ENCODE assay signal across 11 cellular contexts in the genomic region with DNA sequence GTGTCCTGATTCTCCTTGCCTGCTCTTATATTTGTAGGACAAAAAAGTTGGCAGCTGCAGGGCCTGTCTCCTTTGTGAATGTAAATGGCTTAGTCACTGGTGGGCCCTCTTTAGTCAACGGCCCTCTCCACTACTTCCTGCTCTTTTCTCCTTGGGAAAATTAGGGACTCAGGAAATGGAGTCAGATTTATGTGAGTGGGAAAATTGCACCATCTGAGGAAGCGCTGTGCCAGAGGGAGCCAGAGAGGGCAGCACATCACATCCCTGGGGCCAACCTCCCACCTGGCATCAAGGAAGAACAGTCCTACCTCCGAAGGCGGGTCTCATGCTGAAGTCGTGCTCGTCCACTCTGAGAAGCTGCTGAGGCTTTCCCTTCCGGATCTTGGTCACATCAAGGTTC. TPM values are rescaled to one million over a fixed set of nuclear protein-coding genes. Genes with fewer than 3 reads are reported as not detected.
DNase-seq lines count a peak whose midpoint lies in the region; ATAC-seq, FAIRE-seq and TF ChIP-seq lines count a peak whose summit lies in the region.
"Had no signal": no experiment of that assay in that cellular context is flagged by ENCODE, and none has a peak within 500 bp of the region (broad histone marks: within the 10 kb centered on the region; RNA-seq: fewer than 3 reads in every experiment).

No MANE protein-coding gene starts in this region.

- H2AFZ ChIP-seq in SK-N-SH (ENCODE audit: low read depth): no peak overlapping the region

- H3K9me3 ChIP-seq in SK-N-SH (no peaks in the 10 kb centered on the region), pancreas (no peaks in the 10 kb centered on the region)

- H3K9ac ChIP-seq in SK-N-SH: no peak overlapping the region

- no peak for TF ChIP-seq EP300 in SK-N-SH (IDR thresholded peaks at IDR 0.05; ENCODE audit: borderline replicate concordance in 1 of 2, low read depth in 1 of 2, low read length in 1 of 2)

- H3K36me3 ChIP-seq in BJ (ENCODE audit: control insufficient read depth, insufficient read depth, low read length): no peaks in the 10 kb centered on the region
- H3K36me3 ChIP-seq in SK-N-SH (replicated peaks in 1 of 2; ENCODE audit: control insufficient read depth in 1 of 2, insufficient read depth in 2 of 2, low read length in 1 of 2): no peaks in the 10 kb centered on the region
- no peaks in the 10 kb centered on the region for H3K36me3 ChIP-seq in pancreas

- H3K4me3 ChIP-seq in BJ (ENCODE audit: low read depth, low read length) (no peak overlapping the region), SK-N-SH (ENCODE audit: low read depth in 2 of 2, low read length in 1 of 2) (no peak overlapping the region), fibroblast of villous mesenchyme (ENCODE audit: low read depth, low read length) (no peak overlapping the region), pancreas (no peak overlapping the region)

- POLR2A ChIA-PET in BJ (lab: Charles Lee): no interaction called here
- POLR2A ChIA-PET in SK-N-SH (lab: Yijun Ruan, JAX): no interaction called here

- TF ChIP-seq RAD21 in SK-N-SH (IDR thresholded peaks at IDR 0.05; ENCODE audit: low read length): no peak

- no peak for FAIRE-seq in pancreas (lab: Jason Lieb, UNC)
- FAIRE-seq: islet of Langerhans had no signal

- CTCF ChIA-PET in BJ (lab: Yijun Ruan, JAX): interaction anchor here (0.6 to 1.5 kb wide), 4 partner anchors 12 to 124 kb away, joined by 3 to 4 read pairs (median 4); no protein-coding TSS in a partner anchor
- CTCF ChIA-PET in SK-N-SH (lab: Yijun Ruan, JAX): interaction anchor here (1.0 to 1.9 kb wide), 2 partner anchors 10 to 17 kb away, joined by 3 to 6 read pairs; no protein-coding TSS in a partner anchor

- WGBS in SK-N-SH (ENCODE audit: low lambda C conversion rate): 54% methylated on average over 2 of the region's 7 CpGs
- 76 to 84% methylated on average over 7 of the region's 7 CpGs for WGBS in pancreas, 2 donors

- DNase-seq in BJ (ENCODE audit: low read depth): no peak
- no peak for DNase-seq in GM13977 (ENCODE audit: low spot score)
- DNase-seq in SK-N-SH: no peak
- DNase-seq in fibroblast of villous mesenchyme (ENCODE audit: low read depth): no peak
- no peak for DNase-seq in NCI-H2081 (lab: John Stamatoyannopoulos, UW)
- DNase-seq in HK-2 (ENCODE audit: unreplicated experiment): no peak
- DNase-seq in pancreas: no peak
- DNase-seq in COR-L47 (lab: John Stamatoyannopoulos, UW): no peak
- DNase-seq: cerebellar nuclear complex, NCI-H510A had no signal

- in situ Hi-C loops in GM13977 (cut with MboI; ENCODE audit: low pct_unique_long_range_greater_than_20kb, low sequenced_read_pairs, unreplicated experiment): no loop called here

- H3K27ac ChIP-seq in SK-N-SH (ENCODE audit: low read depth in 2 of 2, low read length in 1 of 2) (no peak overlapping the region), pancreas (no peak overlapping the region)

- H3K27me3 ChIP-seq in BJ (ENCODE audit: control insufficient read depth, insufficient read depth, low read length): peaks cover 29% of the 10 kb centered on the region
- H3K27me3 ChIP-seq in SK-N-SH (ENCODE audit: insufficient read depth): no peaks in the 10 kb centered on the region
- no peaks in the 10 kb centered on the region for H3K27me3 ChIP-seq in pancreas

- no peak overlapping the region for H3K4me2 ChIP-seq in SK-N-SH

- H4K20me1 ChIP-seq in SK-N-SH (ENCODE audit: insufficient read depth): peaks cover 8% of the 10 kb centered on the region; the same call in 1 of the 2 replicates

- peaks cover 8 to 18% of the 10 kb centered on the region in 2 experiments; a peak in 2 of 4 replicates for H3K4me1 ChIP-seq in SK-N-SH (ENCODE audit: control insufficient read depth in 1 of 2, insufficient read depth in 2 of 2, low read depth in 1 of 2, low read length in 1 of 2)
- H3K4me1 ChIP-seq in pancreas: no peaks in the 10 kb centered on the region

- intact Hi-C loops in pancreas (cut with DNase I): no loop called here

- no peaks in the 10 kb centered on the region for H3K9me2 ChIP-seq in SK-N-SH

- H3F3A ChIP-seq in SK-N-SH (replicated peaks; ENCODE audit: insufficient read depth): peaks cover 6% of the 10 kb centered on the region

- no peaks in the 10 kb centered on the region for H3K79me2 ChIP-seq in SK-N-SH (ENCODE audit: insufficient read depth)

- ATAC-seq in pancreas: no peak

- TF ChIP-seq CTCF in BJ (IDR thresholded peaks at IDR 0.05; ENCODE audit: insufficient read depth, low read depth, low read length): 0 out of 2 replicates have a peak, but pooled peaks have one; percentile 21
- TF ChIP-seq CTCF in GM13977 (IDR thresholded peaks at IDR 0.05; ENCODE audit: extremely low read depth, insufficient read depth, missing control alignments): peak; percentile 27
- TF ChIP-seq CTCF in SK-N-SH (IDR thresholded peaks at IDR 0.05): peak; percentile 38
- TF ChIP-seq CTCF in fibroblast of villous mesenchyme (IDR thresholded peaks at IDR 0.05; ENCODE audit: insufficient read depth, low read depth, low read length): peak; percentile 28
- TF ChIP-seq CTCF in pancreas (IDR thresholded peaks at IDR 0.05): no peak

TF ChIP-seq in SK-N-SH, 30 proteins besides CTCF, POLR2A, EP300 and RAD21:
- no peak for TF ChIP-seq MAX (IDR thresholded peaks at IDR 0.05; ENCODE audit: low read depth)
- no peak for TF ChIP-seq RXRA (IDR thresholded peaks at IDR 0.05; ENCODE audit: borderline replicate concordance, low read depth)
- no peak for TF ChIP-seq RCOR1 (IDR thresholded peaks at IDR 0.05; ENCODE audit: low read length)

RNA-seq across cellular contexts. Expression of gene GABRR2, which starts 15.6 kb away (rescaled TPM):
- 0.21 and 0.31 TPM in 2 replicates for polyA plus RNA-seq in BJ (2011; rRNA removed)
- not detected in 2 replicates for polyA minus RNA-seq in BJ (2011; rRNA and poly(A)+ RNA removed)
- 0.08 and 0.18 TPM in 2 replicates for polyA plus RNA-seq in SK-N-SH (2012; rRNA removed)
- polyA plus RNA-seq in SK-N-SH (2012; cell fraction: cytosol; rRNA removed): 0.01 and 0.03 TPM in 2 replicates
- 1.4 and 1.6 TPM in 2 replicates for polyA plus RNA-seq in SK-N-SH (2012; cell fraction: nucleus; rRNA removed)
- under 0.01 and 0.32 TPM in 2 replicates for total RNA-seq in fibroblast of villous mesenchyme
- total RNA-seq in pancreas: under 1 TPM in 5 of 6 donors, not detected in 1; 0.14 to 0.75 (median 0.31) TPM
- under 1 TPM; 0.23 to 0.27 TPM for polyA plus RNA-seq in pancreas

RNA-seq across cellular contexts. Expression of gene UBE2J1, which starts 53.1 kb away (rescaled TPM):
- polyA plus RNA-seq in BJ (2011; rRNA removed) (27.1 and 43.3 TPM in 2 replicates), SK-N-SH (2012; rRNA removed) (11.3 and 16.2 TPM in 2 replicates), pancreas (10 to 100 TPM; 15.0 to 18.7 TPM)
- 16.4 and 18.8 TPM in 2 replicates for polyA minus RNA-seq in BJ (2011; rRNA and poly(A)+ RNA removed)
- 17.5 and 20.7 TPM in 2 replicates for polyA plus RNA-seq in SK-N-SH (2012; cell fraction: cytosol; rRNA removed)
- polyA plus RNA-seq in SK-N-SH (2012; cell fraction: nucleus; rRNA removed): 7.6 and 10.7 TPM in 2 replicates
- total RNA-seq in fibroblast of villous mesenchyme (47.7 and 54.4 TPM in 2 replicates), pancreas (10 to 100 TPM; 22.0 to 33.7 (median 29.9) TPM)

Comparison
In these comparisons a context has a peak if more than half of its experiments do, and no peak if none do; other contexts are left out.
1. CTCF ChIP-seq: peak in BJ (single experiment), GM13977 (single experiment), SK-N-SH (single experiment) and fibroblast of villous mesenchyme (single experiment); none in pancreas (0 of 4).